22 cellular contexts compared by ENCODE assay signal in the genomic region with DNA sequence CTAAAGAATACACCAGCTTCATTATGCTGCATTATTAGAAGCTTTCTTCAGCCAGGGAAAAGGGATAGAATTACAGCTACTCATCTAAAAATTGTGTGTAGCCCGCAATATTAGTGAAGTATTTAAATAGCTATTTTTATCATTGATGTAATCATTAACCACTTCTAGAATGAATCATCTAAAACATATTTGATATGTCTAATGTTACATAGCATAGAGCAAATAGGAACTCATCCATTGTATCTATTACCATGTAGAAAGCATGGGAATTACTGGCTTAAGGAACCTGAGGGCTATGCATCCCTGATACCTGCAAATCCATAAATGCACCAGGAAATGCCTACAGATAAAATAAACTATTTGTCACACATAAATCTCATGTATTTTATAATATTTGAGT. TPM values are rescaled to one million over a fixed set of nuclear protein-coding genes. Genes with fewer than 3 reads are reported as not detected.
"Had no signal": no experiment of that assay in that cellular context is flagged by ENCODE, and none has a peak within 500 bp of the region (broad histone marks: within the 10 kb centered on the region; RNA-seq: fewer than 3 reads in every experiment).

No MANE protein-coding gene starts in this region.

- H3K27ac ChIP-seq: dorsolateral prefrontal cortex, gastrocnemius medialis, pancreas, right lobe of liver, suprapubic skin, vagina had no signal

- FAIRE-seq: kidney, pancreas had no signal

- ATAC-seq: gastrocnemius medialis; left lobe of liver; natural killer cell; pancreas; right lobe of liver; stimulated activated naive CD8-positive, alpha-beta T cell treated with anti-CD3 and anti-CD28 coated beads, Interleukin-15, amount 100 ng/mL, for 72 hours had no signal

- H3K4me1 ChIP-seq: gastrocnemius medialis, pancreas, right lobe of liver, suprapubic skin, vagina had no signal

- H3K27me3 ChIP-seq: dorsolateral prefrontal cortex, gastrocnemius medialis, pancreas, right lobe of liver, suprapubic skin, vagina had no signal

- DNase-seq: dorsolateral prefrontal cortex; effector CD4-positive, alpha-beta T cell; foreskin fibroblast; gastrocnemius medialis; head of caudate nucleus; kidney; natural killer cell; occipital lobe; pancreas; right lobe of liver; stimulated activated CD4-positive, alpha-beta T cell treated with anti-CD3 and anti-CD28 coated beads, Interleukin-12 subunit alpha, Interleukin-12 subunit beta, amount 100 ng/mL, for 4 hours; stimulated activated CD4-positive, alpha-beta T cell treated with anti-CD3 and anti-CD28 coated beads, Interleukin-1b, Interleukin-23, amount 100 ng/mL, for 48 hours; stimulated activated CD4-positive, alpha-beta T cell treated with anti-CD3 and anti-CD28 coated beads, Interleukin-4, amount 100 ng/mL, for 1 hour; stimulated activated CD8-positive, alpha-beta memory T cell treated with anti-CD3 and anti-CD28 coated beads, Interleukin-4, amount 100 ng/mL, for 48 hours; stimulated activated naive CD4-positive, alpha-beta T cell; stimulated activated naive CD8-positive, alpha-beta T cell treated with anti-CD3 and anti-CD28 coated beads, Interleukin-15, amount 100 ng/mL, for 72 hours; trophoblast cell had no signal

- H3K9me3 ChIP-seq: gastrocnemius medialis, pancreas, right lobe of liver, suprapubic skin, vagina had no signal

- H3K36me3 ChIP-seq: gastrocnemius medialis, pancreas, right lobe of liver, suprapubic skin, vagina had no signal

- H3K4me3 ChIP-seq: dorsolateral prefrontal cortex, gastrocnemius medialis, lung, pancreas, right lobe of liver, smooth muscle cell, suprapubic skin, vagina had no signal

RNA-seq across cellular contexts. Expression of a gene that starts 54.5 kb away (rescaled TPM):
- total RNA-seq: natural killer cell had no signal
